Comparison of ENCODE assay signal across 11 cellular contexts in genomic region chr13:30256713-30257432, GRCh38. TPM values are rescaled to one million over a fixed set of nuclear protein-coding genes. Genes with fewer than 3 reads are reported as not detected.
DNase-seq lines count a peak whose midpoint lies in the region; ATAC-seq and TF ChIP-seq lines count a peak whose summit lies in the region.
"Had no signal": no experiment of that assay in that cellular context is flagged by ENCODE, and none has a peak within 500 bp of the region (broad histone marks: within the 10 kb centered on the region; RNA-seq: fewer than 3 reads in every experiment).

No MANE protein-coding gene starts in this region.

- H3K9me3 Mint-ChIP-seq in nephron, result peaks cover 6% of the 10 kb centered on the region
- H3K9me3 Mint-ChIP-seq: naive B cell had no signal

- H3K9me3 ChIP-seq in BLaER1, result peaks cover 6% of the 10 kb centered on the region
- no peaks in the 10 kb centered on the region for H3K9me3 ChIP-seq in lower lobe of right lung

- no peaks in the 10 kb centered on the region for H4K20me1 ChIP-seq in BLaER1

- H3K4me1 ChIP-seq in BLaER1, result peaks cover 60% of the 10 kb centered on the region
- H3K4me1 ChIP-seq in lower lobe of right lung, result no peaks in the 10 kb centered on the region

- H3K36me3 Mint-ChIP-seq in nephron (ENCODE audit: low read depth), result peaks cover 39% of the 10 kb centered on the region
- H3K36me3 Mint-ChIP-seq: naive B cell had no signal

- H3K4me3 ChIP-seq in BLaER1 (peak overlapping the region; percentile 42), LNCaP clone FGC (ENCODE audit: low read depth, low read length) (no peak overlapping the region), dorsolateral prefrontal cortex (peak overlapping the region in 4 of 59 donors; percentile 7 to 31 (median 24)), lower lobe of right lung (no peak overlapping the region)

- intact Hi-C loops in dorsolateral prefrontal cortex (cut with DNase I) (loop anchor here in 1 of 2 donors (5.0 to 10.0 kb wide), 4 partner anchors 80 to 548 kb away; partner anchors contain the start of gene HMGB1), lower lobe of right lung (cut with DNase I) (no loop called here)

- TF ChIP-seq CTCF in LNCaP clone FGC (IDR thresholded peaks at IDR 0.05; ENCODE audit: control insufficient read depth, extremely low read depth, insufficient read depth) (peak; percentile 20; the same call in 1 of the 2 replicates), dorsolateral prefrontal cortex (IDR thresholded peaks at IDR 0.05 in 54 of 56, conservative IDR thresholded peaks at IDR 0.05 in 2 of 56; ENCODE audit: low read depth in 1 of 56, partially characterized antibody in 56 of 56) (peak in 15 of 56 donors; percentile 4 to 44 (median 19)), nephron (IDR thresholded peaks at IDR 0.05; ENCODE audit: unreplicated experiment in 3 of 3) (no peak), lower lobe of right lung (IDR thresholded peaks at IDR 0.05) (no peak)

- no peak overlapping the region for H3K4me3 Mint-ChIP-seq in nephron
- H3K4me3 Mint-ChIP-seq: naive B cell had no signal

- no peaks in the 10 kb centered on the region for H3K27me3 ChIP-seq in BLaER1
- H3K27me3 ChIP-seq in dorsolateral prefrontal cortex, result no peaks in the 10 kb centered on the region
- H3K27me3 ChIP-seq in lower lobe of right lung (ENCODE audit: low read depth), result no peaks in the 10 kb centered on the region

- peaks cover 19% of the 10 kb centered on the region for H3K4me1 Mint-ChIP-seq in nephron

- peak overlapping the region; percentile 73 for H3K9ac ChIP-seq in BLaER1

- H3K27me3 Mint-ChIP-seq in nephron (ENCODE audit: low read depth), result no peaks in the 10 kb centered on the region
- H3K27me3 Mint-ChIP-seq: naive B cell had no signal

- H3K36me3 ChIP-seq in BLaER1 (peaks cover 20% of the 10 kb centered on the region), lower lobe of right lung (peaks cover 16% of the 10 kb centered on the region)

- peak overlapping the region; percentile 43 to 85 (median 47) for H3K27ac Mint-ChIP-seq in nephron

- peak overlapping the region; percentile 85 for H3K4me2 ChIP-seq in BLaER1

- DNase-seq in LNCaP clone FGC (ENCODE audit: low read depth) (no peak), dorsolateral prefrontal cortex (no peak), dermis blood vessel endothelial cell (no peak), lower lobe of right lung (no peak)
- DNase-seq: COR-L47; naive B cell; stimulated activated CD4-positive, alpha-beta T cell treated with anti-CD3 and anti-CD28 coated beads, Interleukin-1b, Interleukin-23, amount 100 ng/mL, for 48 hours had no signal

- H3K27ac ChIP-seq in BLaER1 (peak overlapping the region; percentile 88), dorsolateral prefrontal cortex (peak overlapping the region in 52 of 59 donors; percentile 3 to 80 (median 64)), lower lobe of right lung (no peak overlapping the region)

- ATAC-seq in GM18907 (IDR thresholded peaks at IDR 0.05; ENCODE audit: unreplicated experiment) (no peak), GM18502 (IDR thresholded peaks at IDR 0.05; ENCODE audit: poor library complexity, unreplicated experiment) (no peak), lower lobe of right lung (no peak)

RNA-seq across cellular contexts. Expression of gene KATNAL1, which starts 50.5 kb away (rescaled TPM):
- 100 to 1,000 TPM in 1 of 120 experiments, 10 to 100 TPM in 119; 47.5 to 100 (median 64.8) TPM for total RNA-seq in dorsolateral prefrontal cortex
- 26.4 and 26.5 TPM in 2 replicates for total RNA-seq in dermis blood vessel endothelial cell
- total RNA-seq in lower lobe of right lung, result 18.4 TPM
